8 cellular contexts compared by ENCODE assay signal in genomic region chr17:7011942-7012254, GRCh38. TPM values are rescaled to one million over a fixed set of nuclear protein-coding genes. Genes with fewer than 3 reads are reported as not detected.
DNase-seq lines count a peak whose midpoint lies in the region; ATAC-seq, FAIRE-seq and TF ChIP-seq lines count a peak whose summit lies in the region.

No MANE protein-coding gene starts in this region.

- peak overlapping the region; percentile 96 to 98 for H3K4me3 ChIP-seq in DND-41 (ENCODE audit: low read depth in 1 of 2, low read length in 2 of 2)
- H3K4me3 ChIP-seq in PC-9, result peak overlapping the region; percentile 97
- peak overlapping the region; percentile 83 for H3K4me3 ChIP-seq in ovary

- POLR2A ChIA-PET in PC-9 (lab: Charles Lee; ENCODE audit: unreplicated experiment), result interaction anchor here (0.6 kb wide), 1 partner anchor 72 kb away, joined by 6 read pairs; no protein-coding TSS in a partner anchor

- peak overlapping the region; percentile 85 for H3K9ac ChIP-seq in DND-41 (ENCODE audit: low read depth, low read length)

- DNase-seq in DND-41 (no peak), PC-9 (no peak), epithelial cell of prostate (ENCODE audit: low read depth, low spot score) (no peak), ovary (no peak), D721Med (ENCODE audit: insufficient read length, low spot score) (no peak), MV-4-11 (lab: John Stamatoyannopoulos, UW) (no peak), GM19239 (ENCODE audit: insufficient read length, low spot score) (no peak)
- DNase-seq in activated CD4-positive, CD25-positive, alpha-beta regulatory T cell treated with anti-CD3 and anti-CD28 coated beads, Interleukin-2, amount 50 U/mL, for 72 hours, result no peak

- H3K36me3 ChIP-seq in DND-41 (ENCODE audit: insufficient read depth, low read length), result peaks cover 30% of the 10 kb centered on the region
- no peaks in the 10 kb centered on the region for H3K36me3 ChIP-seq in PC-9 (ENCODE audit: low read depth)
- H3K36me3 ChIP-seq in ovary, result no peaks in the 10 kb centered on the region

- CTCF ChIA-PET in PC-9 (lab: Charles Lee), result interaction anchor here (0.5 to 0.9 kb wide), 3 partner anchors 10 to 339 kb away, joined by 3 to 13 read pairs (median 4); no protein-coding TSS in a partner anchor

- H2AFZ ChIP-seq in DND-41 (ENCODE audit: low read depth, low read length) (peak overlapping the region; percentile 93), PC-9 (peak overlapping the region; percentile 83)

- H3K4me2 ChIP-seq in DND-41 (ENCODE audit: insufficient read depth, low read length), result peak overlapping the region; percentile 94
- peak overlapping the region; percentile 97 for H3K4me2 ChIP-seq in PC-9

- H3F3A ChIP-seq in PC-9 (ENCODE audit: insufficient read depth, low read depth), result peaks cover 49% of the 10 kb centered on the region

- no peak for TF ChIP-seq POLR2A in ovary (IDR thresholded peaks at IDR 0.05)

- H3K27me3 ChIP-seq in DND-41 (ENCODE audit: insufficient read depth, low read length, poor library complexity) (no peaks in the 10 kb centered on the region), PC-9 (ENCODE audit: insufficient read depth, low read depth) (no peaks in the 10 kb centered on the region), ovary (no peaks in the 10 kb centered on the region)

- no peak for TF ChIP-seq EP300 in ovary (IDR thresholded peaks at IDR 0.05)

- H3K9me3 ChIP-seq in DND-41 (ENCODE audit: insufficient read depth, low read length, severe bottlenecking) (no peaks in the 10 kb centered on the region), PC-9 (ENCODE audit: insufficient read depth, low read depth) (no peaks in the 10 kb centered on the region), ovary (no peaks in the 10 kb centered on the region)

- intact Hi-C loops in PC-9 (cut with micrococcal nuclease; ENCODE audit: unreplicated experiment), result loop anchor here (2.0 kb wide), 1 partner anchor 575 kb away; no protein-coding TSS in a partner anchor
- intact Hi-C loops in ovary (cut with DNase I), result loop anchor here in 2 of 4 donors (5.0 to 10.0 kb wide), 3 partner anchors 257 to 1173 kb away; partner anchors contain the start of gene XAF1 (in 1 of the 2)

- WGBS in ovary, 3 donors, result 0 to 1% (median 0%) methylated on average over 6 of the region's 6 CpGs

- peak overlapping the region; percentile 99 for H3K27ac ChIP-seq in DND-41 (ENCODE audit: low read length)
- peak overlapping the region; percentile 81 for H3K27ac ChIP-seq in PC-9
- H3K27ac ChIP-seq in epithelial cell of prostate, result peak overlapping the region; percentile 90
- H3K27ac ChIP-seq in ovary, result peak overlapping the region in 1 of 2 donors; percentile 93

- no TSS peak for BruUV-seq in PC-9 (replicated peaks; lab: Mats Ljungman, UMichigan)

- H3K79me2 ChIP-seq in DND-41 (ENCODE audit: insufficient read depth, low read length) (peaks cover 77% of the 10 kb centered on the region), PC-9 (ENCODE audit: low read depth) (peaks cover 71% of the 10 kb centered on the region)

- peaks cover 12% of the 10 kb centered on the region; the same call in 1 of the 2 replicates for H4K20me1 ChIP-seq in DND-41 (ENCODE audit: insufficient read depth, low read length)
- H4K20me1 ChIP-seq in PC-9 (ENCODE audit: insufficient read depth), result peaks cover 14% of the 10 kb centered on the region

- H3K4me1 ChIP-seq in DND-41 (ENCODE audit: insufficient read depth, low read length) (peaks cover 58% of the 10 kb centered on the region), PC-9 (replicated peaks; ENCODE audit: insufficient read depth) (peaks cover 21% of the 10 kb centered on the region), ovary (ENCODE audit: insufficient read depth) (peaks cover 9% of the 10 kb centered on the region)

- no peak for TF ChIP-seq CTCF in DND-41 (IDR thresholded peaks at IDR 0.05; ENCODE audit: borderline replicate concordance, extremely low read depth, low read length, poor library complexity, severe bottlenecking)
- no peak for TF ChIP-seq CTCF in PC-9 (conservative IDR thresholded peaks at IDR 0.05)
- TF ChIP-seq CTCF in ovary (IDR thresholded peaks at IDR 0.05), result no peak
- TF ChIP-seq CTCF in D721Med (IDR thresholded peaks at IDR 0.05; ENCODE audit: insufficient read depth, missing control alignments), result no peak

- no peak for ATAC-seq in DND-41 (ENCODE audit: insufficient read depth, low read depth)

- FAIRE-seq in D721Med (lab: Jason Lieb, UNC) (no peak), GM19239 (lab: Jason Lieb, UNC) (no peak)

- no peaks in the 10 kb centered on the region for H3K9me2 ChIP-seq in PC-9 (ENCODE audit: insufficient read depth)

RNA-seq across cellular contexts. Expression of gene RNASEK, which starts 0.5 kb away (rescaled TPM):
- total RNA-seq in PC-9 (2021) (196 and 301 TPM in 2 replicates), ovary (100 to 1,000 TPM in 6 of 7 donors, 10 to 100 TPM in 1; 80.1 to 211 (median 179) TPM)
- polyA plus RNA-seq in ovary, result 100 to 1,000 TPM; 192 to 295 TPM

RNA-seq across cellular contexts. Expression of gene BCL6B, which starts 11.0 kb away (rescaled TPM):
- total RNA-seq in PC-9 (2021) (0.28 and 0.48 TPM in 2 replicates), ovary (10 to 100 TPM in 1 of 7 donors, 1 to 10 TPM in 4, under 1 TPM in 2; 0.46 to 13.9 (median 3.5) TPM)
- polyA plus RNA-seq in ovary, result 10 to 100 TPM in 1 of 2 donors, 1 to 10 TPM in 1; 6.2 to 13.7 TPM

RNA-seq across cellular contexts. Expression of gene ALOX12, which starts 16.0 kb away (rescaled TPM):
- total RNA-seq in PC-9 (2021) (not detected in 2 replicates), ovary (under 1 TPM in 3 of 7 donors, not detected in 4; 0.51 to 0.74 (median 0.62) TPM)
- under 1 TPM in 1 of 2 donors, not detected in 1; 0.05 TPM for polyA plus RNA-seq in ovary

RNA-seq across cellular contexts. Expression of gene SLC16A13, which starts 23.9 kb away (rescaled TPM):
- total RNA-seq in PC-9 (2021) (33.4 and 40.6 TPM in 2 replicates), ovary (1 to 10 TPM in 4 of 7 donors, under 1 TPM in 3; 0.12 to 2.8 (median 1.2) TPM)
- polyA plus RNA-seq in ovary, result 1 to 10 TPM; 1.2 TPM

RNA-seq across cellular contexts. Expression of gene SLC16A11, which starts 32.0 kb away (rescaled TPM):
- total RNA-seq in PC-9 (2021) (not detected in 2 replicates), ovary (10 to 100 TPM in 1 of 7 donors, 1 to 10 TPM in 5, not detected in 1; 1.2 to 14.4 (median 2.9) TPM)
- 1 to 10 TPM in 1 of 2 donors, not detected in 1; 3.9 TPM for polyA plus RNA-seq in ovary
